ENCODE assay signal across 8 cellular contexts in the genomic region with DNA sequence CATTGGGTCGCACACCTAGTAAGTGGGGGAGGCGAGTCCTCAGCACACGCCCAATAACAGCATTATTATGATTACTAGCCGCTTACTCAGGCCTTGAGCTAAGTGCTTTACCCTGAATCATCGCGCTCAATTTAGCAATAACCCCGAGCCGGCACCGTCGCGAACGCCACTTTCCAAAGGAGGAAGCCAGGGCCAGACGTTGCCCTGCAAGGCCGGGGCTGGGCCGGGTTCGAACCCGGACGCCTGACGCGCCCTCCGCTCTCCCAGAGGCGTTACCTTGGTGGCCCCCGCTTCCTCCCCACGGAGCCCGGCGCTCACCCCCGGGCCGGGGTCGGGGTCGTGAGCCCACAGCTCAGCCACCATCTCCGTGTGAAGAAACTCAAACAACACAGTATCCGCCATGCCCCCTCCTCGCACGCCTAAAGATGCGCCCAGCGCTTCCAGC. TPM values are rescaled to one million over a fixed set of nuclear protein-coding genes. Genes with fewer than 3 reads are reported as not detected.
DNase-seq lines count a peak whose midpoint lies in the region; TF ChIP-seq lines count a peak whose summit lies in the region.

A gene with protein sequence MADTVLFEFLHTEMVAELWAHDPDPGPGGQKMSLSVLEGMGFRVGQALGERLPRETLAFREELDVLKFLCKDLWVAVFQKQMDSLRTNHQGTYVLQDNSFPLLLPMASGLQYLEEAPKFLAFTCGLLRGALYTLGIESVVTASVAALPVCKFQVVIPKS (minus strand): TSS at position 421 of the 445 bp plus-strand sequence. CDS start 19 bp downstream, at position 402.

- peak within 1 kb of the TSS; percentile 99 for H3K4me2 ChIP-seq in DOHH2 (ENCODE audit: low read length)

- DNase-seq in H7 (no peak), NOMO-1 treated with DMSO at 0.1 percent for 48 hours (lab: John Stamatoyannopoulos, UW; ENCODE audit: unreplicated experiment) (peak; percentile 81), caudate nucleus (lab: John Stamatoyannopoulos, UW) (peak in 2 of 61 donors; percentile 55 to 82), putamen (ENCODE audit: low spot score) (no peak), HuH-7.5 (ENCODE audit: low spot score) (no peak)

- TF ChIP-seq RAD21 in liver (IDR thresholded peaks at IDR 0.05) = no peak

- WGBS in liver = under 1% methylated on average over 36 of the region's 36 CpGs
- WGBS in thymus = under 1% methylated on average over 36 of the region's 36 CpGs

- peak within 1 kb of the TSS; percentile 68 for H3K27ac ChIP-seq in DOHH2 (ENCODE audit: low read depth, low read length)
- peak within 1 kb of the TSS; percentile 87 for H3K27ac ChIP-seq in caudate nucleus (ENCODE audit: low read depth, low read length)
- peak within 1 kb of the TSS; percentile 78 to 96 for H3K27ac ChIP-seq in liver (ENCODE audit: low read depth in 1 of 2, low read length in 2 of 2)
- peak within 1 kb of the TSS; percentile 90 for H3K27ac ChIP-seq in thymus (ENCODE audit: low read depth)

- H3K27me3 ChIP-seq in DOHH2 (ENCODE audit: control insufficient read depth, low read length) = no peaks in the 10 kb centered on the region
- H3K27me3 ChIP-seq in H7 (ENCODE audit: control insufficient read depth, insufficient read depth, low read length) = peaks cover 3% of the 10 kb centered on the region; the same call in 1 of the 2 replicates
- H3K27me3 ChIP-seq in liver (ENCODE audit: control insufficient read depth in 4 of 4, insufficient read depth in 4 of 4, low read length in 3 of 4) = no peaks in the 10 kb centered on the region
- H3K27me3 ChIP-seq in thymus (ENCODE audit: control insufficient read depth, insufficient read depth) = no peaks in the 10 kb centered on the region

- H3K4me3 ChIP-seq in DOHH2 (ENCODE audit: low read length) = peak within 1 kb of the TSS; percentile 100
- peak within 1 kb of the TSS; percentile 88 for H3K4me3 ChIP-seq in H7 (ENCODE audit: insufficient read depth, low read depth, low read length)
- peak within 1 kb of the TSS; percentile 79 to 98 (median 79) for H3K4me3 ChIP-seq in liver (ENCODE audit: low read depth in 1 of 3, low read length in 3 of 3)
- peak within 1 kb of the TSS; percentile 76 for H3K4me3 ChIP-seq in thymus (ENCODE audit: low read length)

- no peaks in the 10 kb centered on the region for H3K9me2 ChIP-seq in DOHH2 (replicated peaks; ENCODE audit: control insufficient read depth, low read length)

- H3K79me2 ChIP-seq in DOHH2 (ENCODE audit: control insufficient read depth, low read length) = peaks cover 57% of the 10 kb centered on the region

- no peaks in the 10 kb centered on the region for H3F3A ChIP-seq in DOHH2 (ENCODE audit: control insufficient read depth, insufficient read depth)

- H3K36me3 ChIP-seq in DOHH2 (ENCODE audit: control insufficient read depth, low read length) = peaks cover 17% of the 10 kb centered on the region
- H3K36me3 ChIP-seq in H7 (replicated peaks; ENCODE audit: control insufficient read depth, insufficient read depth, low read length) = no peaks in the 10 kb centered on the region
- H3K36me3 ChIP-seq in liver (ENCODE audit: control insufficient read depth in 4 of 4, insufficient read depth in 3 of 4, low read depth in 1 of 4, low read length in 3 of 4) = peaks cover 0 to 1% (median 0%) of the 10 kb centered on the region in 4 donors
- peaks cover 3% of the 10 kb centered on the region for H3K36me3 ChIP-seq in thymus (ENCODE audit: control insufficient read depth, insufficient read depth)

- TF ChIP-seq CTCF in DOHH2 (IDR thresholded peaks at IDR 0.05; ENCODE audit: low read depth, low read length, poor library complexity, severe bottlenecking) (no peak), liver (IDR thresholded peaks at IDR 0.05; ENCODE audit: low read depth, low read length, missing input control) (no peak)

- no peaks in the 10 kb centered on the region; the same call in 1 of the 2 replicates for H4K20me1 ChIP-seq in DOHH2 (ENCODE audit: control insufficient read depth, insufficient read depth, low read depth, low read length)

- no peaks in the 10 kb centered on the region for H3K9me3 ChIP-seq in DOHH2 (ENCODE audit: control insufficient read depth, insufficient read depth, low read length)
- no peaks in the 10 kb centered on the region for H3K9me3 ChIP-seq in liver (ENCODE audit: control insufficient read depth in 4 of 4, low read length in 3 of 4)
- H3K9me3 ChIP-seq in thymus (ENCODE audit: control insufficient read depth) = no peaks in the 10 kb centered on the region

- peak within 1 kb of the TSS; percentile 47 to 73 for H3K9ac ChIP-seq in liver (ENCODE audit: low read depth in 1 of 2, low read length in 2 of 2)

- H3K4me1 ChIP-seq in DOHH2 (ENCODE audit: control insufficient read depth, low read length) (peaks cover 25% of the 10 kb centered on the region), liver (ENCODE audit: control insufficient read depth in 4 of 4, insufficient read depth in 4 of 4, low read length in 3 of 4) (peaks cover 8 to 34% (median 23%) of the 10 kb centered on the region in 4 donors), thymus (ENCODE audit: control insufficient read depth, insufficient read depth, low read length) (peaks cover 21% of the 10 kb centered on the region)

TF ChIP-seq in liver, 16 proteins besides CTCF, POLR2A, EP300 and RAD21:
- TF ChIP-seq TAF1 (conservative IDR thresholded peaks at IDR 0.05) (no peak), SP1 (IDR thresholded peaks at IDR 0.05) (no peak), FOXA2 (IDR thresholded peaks at IDR 0.05) (no peak), NR2F2 (IDR thresholded peaks at IDR 0.05) (no peak), HNF4G (IDR thresholded peaks at IDR 0.05) (no peak)
- TF ChIP-seq, protein P1, sequence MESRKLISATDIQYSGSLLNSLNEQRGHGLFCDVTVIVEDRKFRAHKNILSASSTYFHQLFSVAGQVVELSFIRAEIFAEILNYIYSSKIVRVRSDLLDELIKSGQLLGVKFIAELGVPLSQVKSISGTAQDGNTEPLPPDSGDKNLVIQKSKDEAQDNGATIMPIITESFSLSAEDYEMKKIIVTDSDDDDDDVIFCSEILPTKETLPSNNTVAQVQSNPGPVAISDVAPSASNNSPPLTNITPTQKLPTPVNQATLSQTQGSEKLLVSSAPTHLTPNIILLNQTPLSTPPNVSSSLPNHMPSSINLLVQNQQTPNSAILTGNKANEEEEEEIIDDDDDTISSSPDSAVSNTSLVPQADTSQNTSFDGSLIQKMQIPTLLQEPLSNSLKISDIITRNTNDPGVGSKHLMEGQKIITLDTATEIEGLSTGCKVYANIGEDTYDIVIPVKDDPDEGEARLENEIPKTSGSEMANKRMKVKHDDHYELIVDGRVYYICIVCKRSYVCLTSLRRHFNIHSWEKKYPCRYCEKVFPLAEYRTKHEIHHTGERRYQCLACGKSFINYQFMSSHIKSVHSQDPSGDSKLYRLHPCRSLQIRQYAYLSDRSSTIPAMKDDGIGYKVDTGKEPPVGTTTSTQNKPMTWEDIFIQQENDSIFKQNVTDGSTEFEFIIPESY (IDR thresholded peaks at IDR 0.05) = no peak
- TF ChIP-seq, protein P2, sequence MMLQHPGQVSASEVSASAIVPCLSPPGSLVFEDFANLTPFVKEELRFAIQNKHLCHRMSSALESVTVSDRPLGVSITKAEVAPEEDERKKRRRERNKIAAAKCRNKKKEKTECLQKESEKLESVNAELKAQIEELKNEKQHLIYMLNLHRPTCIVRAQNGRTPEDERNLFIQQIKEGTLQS (IDR thresholded peaks at IDR 0.05) = no peak
- TF ChIP-seq, protein P3, sequence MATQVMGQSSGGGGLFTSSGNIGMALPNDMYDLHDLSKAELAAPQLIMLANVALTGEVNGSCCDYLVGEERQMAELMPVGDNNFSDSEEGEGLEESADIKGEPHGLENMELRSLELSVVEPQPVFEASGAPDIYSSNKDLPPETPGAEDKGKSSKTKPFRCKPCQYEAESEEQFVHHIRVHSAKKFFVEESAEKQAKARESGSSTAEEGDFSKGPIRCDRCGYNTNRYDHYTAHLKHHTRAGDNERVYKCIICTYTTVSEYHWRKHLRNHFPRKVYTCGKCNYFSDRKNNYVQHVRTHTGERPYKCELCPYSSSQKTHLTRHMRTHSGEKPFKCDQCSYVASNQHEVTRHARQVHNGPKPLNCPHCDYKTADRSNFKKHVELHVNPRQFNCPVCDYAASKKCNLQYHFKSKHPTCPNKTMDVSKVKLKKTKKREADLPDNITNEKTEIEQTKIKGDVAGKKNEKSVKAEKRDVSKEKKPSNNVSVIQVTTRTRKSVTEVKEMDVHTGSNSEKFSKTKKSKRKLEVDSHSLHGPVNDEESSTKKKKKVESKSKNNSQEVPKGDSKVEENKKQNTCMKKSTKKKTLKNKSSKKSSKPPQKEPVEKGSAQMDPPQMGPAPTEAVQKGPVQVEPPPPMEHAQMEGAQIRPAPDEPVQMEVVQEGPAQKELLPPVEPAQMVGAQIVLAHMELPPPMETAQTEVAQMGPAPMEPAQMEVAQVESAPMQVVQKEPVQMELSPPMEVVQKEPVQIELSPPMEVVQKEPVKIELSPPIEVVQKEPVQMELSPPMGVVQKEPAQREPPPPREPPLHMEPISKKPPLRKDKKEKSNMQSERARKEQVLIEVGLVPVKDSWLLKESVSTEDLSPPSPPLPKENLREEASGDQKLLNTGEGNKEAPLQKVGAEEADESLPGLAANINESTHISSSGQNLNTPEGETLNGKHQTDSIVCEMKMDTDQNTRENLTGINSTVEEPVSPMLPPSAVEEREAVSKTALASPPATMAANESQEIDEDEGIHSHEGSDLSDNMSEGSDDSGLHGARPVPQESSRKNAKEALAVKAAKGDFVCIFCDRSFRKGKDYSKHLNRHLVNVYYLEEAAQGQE (IDR thresholded peaks at IDR 0.05) = no peak

RNA-seq across cellular contexts. Expression of the gene that starts here (rescaled TPM):
- total RNA-seq in H7 (2014; rRNA removed; shearing (Covaris generic)) = 39.3 and 47.4 TPM in 2 replicates
- 10 to 100 TPM; 14.8 to 15.5 TPM for total RNA-seq in liver
- polyA plus RNA-seq in liver (10 to 100 TPM; 41.7 to 52.2 TPM), thymus (61.4 TPM)
